15 cellular contexts compared by ENCODE assay signal in the genomic region with DNA sequence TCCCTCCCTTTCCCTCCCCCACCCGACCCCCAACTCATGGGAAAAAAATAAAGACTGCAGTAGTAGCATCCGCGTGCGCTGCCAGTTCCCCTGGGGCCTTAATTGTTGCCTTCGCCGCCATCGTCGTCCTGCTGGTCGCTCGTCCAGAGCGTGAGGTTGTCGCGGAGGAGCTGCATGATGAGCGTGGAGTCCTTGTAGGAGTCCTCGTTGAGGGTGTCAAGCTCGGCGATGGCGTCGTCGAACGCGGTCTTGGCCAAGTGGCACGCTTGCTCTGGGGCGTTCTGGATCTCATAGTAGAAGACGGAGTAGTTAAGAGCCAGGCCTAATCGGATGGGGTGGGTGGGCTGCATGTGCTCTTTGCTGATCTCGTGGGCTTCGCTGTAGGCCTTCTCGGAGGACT.
"Had no signal": no experiment of that assay in that cellular context is flagged by ENCODE, and none has a peak within 500 bp of the region (broad histone marks: within the 10 kb centered on the region; RNA-seq: fewer than 3 reads in every experiment).

No MANE protein-coding gene starts in this region.

- H3K27ac ChIP-seq: adrenal gland, esophagus muscularis mucosa, stomach, testis had no signal

- H3K9me3 Mint-ChIP-seq: activated B cell treated with CpG ODN at 0.5 μM for 24 hours; activated CD4-positive, alpha-beta memory T cell treated with anti-CD3 and anti-CD28 coated beads for 36 hours; activated T-helper 2 cell treated with anti-CD3 and anti-CD28 coated beads, Interferon-gamma antibody, Interleukin-2, Interleukin-4, amounts not matched to agents 10 μg/mL and 5 μg/mL and 100 μg/mL, durations not matched to agents 14 hours and 24 hours and 36 hours; naive thymus-derived CD8-positive, alpha-beta T cell; type B pancreatic cell had no signal

- H3K4me3 Mint-ChIP-seq: activated B cell treated with CpG ODN at 0.5 μM for 24 hours; activated CD4-positive, alpha-beta memory T cell treated with anti-CD3 and anti-CD28 coated beads for 36 hours; type B pancreatic cell had no signal

- H3K4me3 ChIP-seq: adrenal gland, esophagus muscularis mucosa, stomach, testis had no signal

- H3K9me3 ChIP-seq: adrenal gland, esophagus muscularis mucosa, neutrophil, stomach, testis had no signal

- DNase-seq: activated B cell treated with CpG ODN at 0.5 μM for 24 hours; activated CD4-positive, alpha-beta memory T cell treated with anti-CD3 and anti-CD28 coated beads for 36 hours; activated CD4-positive, alpha-beta T cell treated with anti-CD3 and anti-CD28 coated beads for 4 hours; activated naive CD4-positive, alpha-beta T cell treated with Interleukin-2 at 50 U/mL for 16 hours; cerebellar nuclear complex; effector CD4-positive, alpha-beta T cell; naive thymus-derived CD8-positive, alpha-beta T cell; retina; stomach; testis had no signal

- H3K27ac Mint-ChIP-seq: activated B cell treated with CpG ODN at 0.5 μM for 24 hours; activated CD4-positive, alpha-beta memory T cell treated with anti-CD3 and anti-CD28 coated beads for 36 hours had no signal

- H3K27me3 ChIP-seq: adrenal gland, esophagus muscularis mucosa, neutrophil, stomach, testis had no signal

- H3K27me3 Mint-ChIP-seq: activated B cell treated with CpG ODN at 0.5 μM for 24 hours; activated CD4-positive, alpha-beta memory T cell treated with anti-CD3 and anti-CD28 coated beads for 36 hours; naive thymus-derived CD8-positive, alpha-beta T cell; type B pancreatic cell had no signal

- ATAC-seq: naive thymus-derived CD8-positive, alpha-beta T cell had no signal
